ENCODE assay signal across 8 cellular contexts in the genomic region with DNA sequence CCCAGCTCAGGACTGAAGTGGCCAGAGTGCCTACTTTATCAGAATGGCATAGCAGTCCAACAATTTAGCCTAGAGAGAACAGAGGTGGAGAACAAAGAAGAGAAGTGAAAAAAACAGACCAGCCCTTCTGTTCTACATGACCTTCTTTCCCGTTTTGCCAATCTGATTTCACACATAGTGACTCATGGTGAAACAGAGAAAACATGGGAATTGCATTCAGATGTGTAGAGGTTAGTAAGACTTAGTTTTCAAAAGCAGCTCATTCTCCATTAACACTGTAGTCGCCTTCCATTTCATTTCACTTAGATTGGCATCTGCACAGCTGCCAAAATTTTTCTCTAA. TPM values are rescaled to one million over a fixed set of nuclear protein-coding genes. Genes with fewer than 3 reads are reported as not detected.
DNase-seq lines count a peak whose midpoint lies in the region; ATAC-seq, FAIRE-seq and TF ChIP-seq lines count a peak whose summit lies in the region.

No MANE protein-coding gene starts in this region.

- peaks cover 43% of the 10 kb centered on the region for H3F3A ChIP-seq in SK-N-SH (replicated peaks; ENCODE audit: insufficient read depth)

- peaks cover 66% of the 10 kb centered on the region for H3K4me1 ChIP-seq in A549
- peaks cover 36 to 41% of the 10 kb centered on the region in 2 experiments for H3K4me1 ChIP-seq in SK-N-SH (ENCODE audit: control insufficient read depth in 1 of 2, insufficient read depth in 2 of 2, low read depth in 1 of 2, low read length in 1 of 2)
- H3K4me1 ChIP-seq in esophagus squamous epithelium = peaks cover 42 to 87% (median 61%) of the 10 kb centered on the region in 3 donors
- peaks cover 56% of the 10 kb centered on the region for H3K4me1 ChIP-seq in neuron (ENCODE audit: insufficient read depth, low read length)

- H4K20me1 ChIP-seq in SK-N-SH (ENCODE audit: insufficient read depth) = peaks cover 7% of the 10 kb centered on the region

- peak overlapping the region; percentile 96 for H3K27ac ChIP-seq in A549
- H3K27ac ChIP-seq in SK-N-SH (ENCODE audit: low read depth in 2 of 2, low read length in 1 of 2) = peak overlapping the region; percentile 81 to 94
- H3K27ac ChIP-seq in esophagus squamous epithelium = peak overlapping the region; percentile 90 to 96 (median 93)

- POLR2A ChIA-PET in A549 (lab: Yijun Ruan, JAX) (interaction anchor here (1.3 to 1.9 kb wide), 2 partner anchors 32 to 71 kb away, joined by 4 to 7 read pairs; partner anchors contain the start of genes EOGT and TMF1), SK-N-SH (lab: Yijun Ruan, JAX) (interaction anchor here (1.4 kb wide), 1 partner anchor 32 kb away, joined by 5 read pairs; the partner anchor contains the start of gene TMF1)

- ATAC-seq in A549 (peak; percentile 0 to 2; a peak in 3 of 6 replicates), GM19397 (IDR thresholded peaks at IDR 0.05; ENCODE audit: unreplicated experiment) (peak; percentile 0), HG02970 (IDR thresholded peaks at IDR 0.05; ENCODE audit: low FRiP score, unreplicated experiment) (no peak)

- TF ChIP-seq CTCF in A549 (IDR thresholded peaks at IDR 0.05) (no peak), SK-N-SH (IDR thresholded peaks at IDR 0.05) (no peak), esophagus squamous epithelium (IDR thresholded peaks at IDR 0.05) (no peak)

- H3K4me2 ChIP-seq in A549 = peak overlapping the region; percentile 95
- H3K4me2 ChIP-seq in SK-N-SH = peak overlapping the region; percentile 72

- H3K36me3 ChIP-seq in SK-N-SH (replicated peaks in 1 of 2; ENCODE audit: control insufficient read depth in 1 of 2, insufficient read depth in 2 of 2, low read length in 1 of 2) (peaks cover 0 to 8% of the 10 kb centered on the region in 2 experiments), esophagus squamous epithelium (no peaks in the 10 kb centered on the region), neuron (ENCODE audit: insufficient read depth, low read length) (no peaks in the 10 kb centered on the region)

- no peak for TF ChIP-seq EP300 in A549 (IDR thresholded peaks at IDR 0.05)
- no peak for TF ChIP-seq EP300 in SK-N-SH (IDR thresholded peaks at IDR 0.05; ENCODE audit: borderline replicate concordance in 1 of 2, low read depth in 1 of 2, low read length in 1 of 2)

- H3K9ac ChIP-seq in SK-N-SH = peak overlapping the region; percentile 86

- no peak for TF ChIP-seq POLR2A in A549 (IDR thresholded peaks at IDR 0.05; ENCODE audit: low read length)
- TF ChIP-seq POLR2A in esophagus squamous epithelium (IDR thresholded peaks at IDR 0.05) = no peak

- DNase-seq in A549 (ENCODE audit: low read depth in 1 of 2, low spot score in 1 of 2) (peak in 1 of 2 experiments; percentile 10), SK-N-SH (peak; percentile 20), esophagus squamous epithelium (lab: John Stamatoyannopoulos, UW) (no peak), NCI-H2081 treated with DMSO at 0.1 percent for 48 hours (lab: John Stamatoyannopoulos, UW) (no peak), inferior parietal cortex (ENCODE audit: extremely low spot score) (no peak)

- H2AFZ ChIP-seq in SK-N-SH (ENCODE audit: low read depth) (peak overlapping the region; percentile 75), neuron (ENCODE audit: low read depth, low read length) (peak overlapping the region; percentile 96)

- CTCF ChIA-PET in A549 (lab: Yijun Ruan, JAX) (no interaction called here), SK-N-SH (lab: Yijun Ruan, JAX) (interaction anchor here (1.3 to 1.6 kb wide), 3 partner anchors 12 to 221 kb away, joined by 3 to 6 read pairs (median 3); no protein-coding TSS in a partner anchor)

- peaks cover 52% of the 10 kb centered on the region for H3K79me2 ChIP-seq in SK-N-SH (ENCODE audit: insufficient read depth)

- H3K9me3 ChIP-seq in A549 = no peaks in the 10 kb centered on the region
- no peaks in the 10 kb centered on the region for H3K9me3 ChIP-seq in SK-N-SH
- H3K9me3 ChIP-seq in esophagus squamous epithelium = no peaks in the 10 kb centered on the region
- H3K9me3 ChIP-seq in neuron (ENCODE audit: low read length) = no peaks in the 10 kb centered on the region

- no peak for FAIRE-seq in A549 (lab: Jason Lieb, UNC)

- H3K27me3 ChIP-seq in SK-N-SH (ENCODE audit: insufficient read depth) (no peaks in the 10 kb centered on the region), esophagus squamous epithelium (no peaks in the 10 kb centered on the region), neuron (ENCODE audit: insufficient read depth, low read length) (no peaks in the 10 kb centered on the region)

- intact Hi-C loops in esophagus squamous epithelium (cut with DNase I) = no loop called here

- 0% methylated on average over 2 of the region's 2 CpGs for WGBS in A549 (ENCODE audit: missing lambda C conversion rate)
- 2% methylated on average over 2 of the region's 2 CpGs for WGBS in SK-N-SH (ENCODE audit: low lambda C conversion rate)
- WGBS in esophagus squamous epithelium, 2 donors = 0 to 2% methylated on average over 2 of the region's 2 CpGs

- peak overlapping the region; percentile 62 for H3K4me3 ChIP-seq in A549
- peak overlapping the region; percentile 92 to 93 for H3K4me3 ChIP-seq in SK-N-SH (ENCODE audit: low read depth in 2 of 2, low read length in 1 of 2)
- peak overlapping the region; percentile 51 to 90 (median 76) for H3K4me3 ChIP-seq in esophagus squamous epithelium
- peak overlapping the region; percentile 97 for H3K4me3 ChIP-seq in neuron (ENCODE audit: low read length)

- TF ChIP-seq RAD21 in A549 (conservative IDR thresholded peaks at IDR 0.05 in 1 of 2, IDR thresholded peaks at IDR 0.05 in 1 of 2) = no peak
- no peak for TF ChIP-seq RAD21 in SK-N-SH (IDR thresholded peaks at IDR 0.05; ENCODE audit: low read length)

- H3K9me2 ChIP-seq in SK-N-SH = no peaks in the 10 kb centered on the region

TF ChIP-seq in A549, 52 proteins besides CTCF, POLR2A, EP300 and RAD21 (continues in another document):
- TF ChIP-seq CHD2 (IDR thresholded peaks at IDR 0.05; ENCODE audit: low read length, partially characterized antibody) = no peak
- no peak for TF ChIP-seq JUN (IDR thresholded peaks at IDR 0.05)
- no peak for TF ChIP-seq HDAC2 (IDR thresholded peaks at IDR 0.05)
- TF ChIP-seq FOSL2 (IDR thresholded peaks at IDR 0.05) = no peak
- TF ChIP-seq FOSL2 (CRISPR knock-in tag; IDR thresholded peaks at IDR 0.05) = no peak; the same call in 1 of the 2 replicates
- TF ChIP-seq FOSB (CRISPR knock-in tag; IDR thresholded peaks at IDR 0.05) = no peak
- TF ChIP-seq RCOR1 (IDR thresholded peaks at IDR 0.05; ENCODE audit: low read depth, low read length) = no peak

TF ChIP-seq in SK-N-SH, 30 proteins besides CTCF, POLR2A, EP300 and RAD21 (continues in another document):
- TF ChIP-seq RFX5 (IDR thresholded peaks at IDR 0.05; ENCODE audit: low read length) (no peak), FOXM1 (IDR thresholded peaks at IDR 0.05; ENCODE audit: low read depth) (no peak), FOSL2 (IDR thresholded peaks at IDR 0.05; ENCODE audit: borderline replicate concordance, low read depth) (peak; percentile 77), FOXJ3 (CRISPR knock-in tag; IDR thresholded peaks at IDR 0.05) (no peak)

RNA-seq across cellular contexts. Expression of gene ARL6IP5, which starts 0.4 kb away (rescaled TPM):
- polyA plus RNA-seq in A549 (2011; rRNA removed) (86.6 and 109 TPM in 2 replicates), A549 (2017; fragmentation: RNase III; extraction: RNeasy Plus Mini Kit Qiagen cat#74134 plus additional on column Dnase treatment) (73.8 to 78.7 TPM (median 76.9 TPM) in 3 replicates), SK-N-SH (2012; rRNA removed) (64.6 and 90.7 TPM in 2 replicates)
- polyA plus RNA-seq in A549 (2012; cell fraction: cytosol; rRNA removed) = 31.8 and 36.1 TPM in 2 replicates
- 25.5 and 26.0 TPM in 2 replicates for polyA plus RNA-seq in A549 (2012; cell fraction: nucleus; rRNA removed)
- 50.4 and 67.8 TPM in 2 replicates for polyA minus RNA-seq in A549 (2011; rRNA and poly(A)+ RNA removed)
- 101 and 122 TPM in 2 replicates for polyA plus RNA-seq in SK-N-SH (2012; cell fraction: cytosol; rRNA removed)
- polyA plus RNA-seq in SK-N-SH (2012; cell fraction: nucleus; rRNA removed) = 24.8 and 38.2 TPM in 2 replicates
- 100 to 1,000 TPM in 1 of 4 donors, 10 to 100 TPM in 3; 35.9 to 101 (median 63.0) TPM for total RNA-seq in esophagus squamous epithelium

RNA-seq across cellular contexts. Expression of gene UBA3, which starts 4.1 kb away (rescaled TPM):
- polyA plus RNA-seq in A549 (2011; rRNA removed) (54.0 and 62.7 TPM in 2 replicates), A549 (2017; fragmentation: RNase III; extraction: RNeasy Plus Mini Kit Qiagen cat#74134 plus additional on column Dnase treatment) (41.9 to 54.6 TPM (median 50.0 TPM) in 3 replicates), SK-N-SH (2012; rRNA removed) (43.0 and 62.0 TPM in 2 replicates)
- 19.3 and 20.9 TPM in 2 replicates for polyA plus RNA-seq in A549 (2012; cell fraction: cytosol; rRNA removed)
- 11.5 and 15.9 TPM in 2 replicates for polyA plus RNA-seq in A549 (2012; cell fraction: nucleus; rRNA removed)
- polyA minus RNA-seq in A549 (2011; rRNA and poly(A)+ RNA removed) = 11.5 and 18.7 TPM in 2 replicates
- polyA plus RNA-seq in SK-N-SH (2012; cell fraction: cytosol; rRNA removed) = 53.5 and 64.1 TPM in 2 replicates
- polyA plus RNA-seq in SK-N-SH (2012; cell fraction: nucleus; rRNA removed) = 50.1 and 92.6 TPM in 2 replicates
- total RNA-seq in esophagus squamous epithelium = 10 to 100 TPM; 33.3 to 63.3 (median 52.7) TPM

RNA-seq across cellular contexts. Expression of gene TMF1, which starts 32.2 kb away (rescaled TPM):
- polyA plus RNA-seq in A549 (2011; rRNA removed) = 13.9 and 17.2 TPM in 2 replicates
- polyA plus RNA-seq in A549 (2012; cell fraction: cytosol; rRNA removed) = 2.2 and 2.4 TPM in 2 replicates
- 1.6 and 1.8 TPM in 2 replicates for polyA plus RNA-seq in A549 (2012; cell fraction: nucleus; rRNA removed)
- 13.7 to 16.1 TPM (median 15.3 TPM) in 3 replicates for polyA plus RNA-seq in A549 (2017; fragmentation: RNase III; extraction: RNeasy Plus Mini Kit Qiagen cat#74134 plus additional on column Dnase treatment)
- polyA minus RNA-seq in A549 (2011; rRNA and poly(A)+ RNA removed) = 8.2 and 9.3 TPM in 2 replicates
- polyA plus RNA-seq in SK-N-SH (2012; rRNA removed) = 3.2 and 4.3 TPM in 2 replicates
- 4.8 and 5.7 TPM in 2 replicates for polyA plus RNA-seq in SK-N-SH (2012; cell fraction: cytosol; rRNA removed)
- 5.4 and 9.2 TPM in 2 replicates for polyA plus RNA-seq in SK-N-SH (2012; cell fraction: nucleus; rRNA removed)
- 10 to 100 TPM; 13.3 to 30.1 (median 19.4) TPM for total RNA-seq in esophagus squamous epithelium

RNA-seq across cellular contexts. Expression of gene LMOD3, which starts 38.1 kb away (rescaled TPM):
- polyA plus RNA-seq in A549 (2011; rRNA removed) (not detected in 2 replicates), A549 (2017; fragmentation: RNase III; extraction: RNeasy Plus Mini Kit Qiagen cat#74134 plus additional on column Dnase treatment) (not detected in 3 replicates), SK-N-SH (2012; rRNA removed) (not detected in 2 replicates)
- polyA plus RNA-seq in A549 (2012; cell fraction: cytosol; rRNA removed) = not detected in 2 replicates
- polyA plus RNA-seq in A549 (2012; cell fraction: nucleus; rRNA removed) = not detected in 2 replicates
- not detected in 2 replicates for polyA minus RNA-seq in A549 (2011; rRNA and poly(A)+ RNA removed)
- not detected in 2 replicates for polyA plus RNA-seq in SK-N-SH (2012; cell fraction: cytosol; rRNA removed)
- not detected in 2 replicates for polyA plus RNA-seq in SK-N-SH (2012; cell fraction: nucleus; rRNA removed)
- total RNA-seq in esophagus squamous epithelium = under 1 TPM in 1 of 4 donors, not detected in 3; under 0.01 TPM

Comparison
In these comparisons a context has a peak if more than half of its experiments do, and no peak if none do; other contexts are left out.
1. Of the 12 proteins assayed by ChIP-seq in both A549 and SK-N-SH: peak only in A549: none; only in SK-N-SH: FOSL2; in both: none; in neither: 11.